16 cellular contexts compared by ENCODE assay signal in genomic region chr4:81627617-81628016, GRCh38.
"Had no signal": no experiment of that assay in that cellular context is flagged by ENCODE, and none has a peak within 500 bp of the region (broad histone marks: within the 10 kb centered on the region; RNA-seq: fewer than 3 reads in every experiment).

No MANE protein-coding gene starts in this region.

- H3K9me3 ChIP-seq: lower lobe of right lung, thyroid gland had no signal

- H3K27me3 Mint-ChIP-seq: activated naive CD4-positive, alpha-beta T cell treated with anti-CD3 and anti-CD28 coated beads, Interleukin-2, amount 50 U/mL, for 24 hours; T-helper 17 cell had no signal

- H3K36me3 ChIP-seq: lower lobe of right lung, thyroid gland had no signal

- H3K36me3 Mint-ChIP-seq: activated naive CD4-positive, alpha-beta T cell treated with anti-CD3 and anti-CD28 coated beads, Interleukin-2, amount 50 U/mL, for 24 hours had no signal

- H3K9me3 Mint-ChIP-seq: activated naive CD4-positive, alpha-beta T cell treated with anti-CD3 and anti-CD28 coated beads, Interleukin-2, amount 50 U/mL, for 24 hours had no signal

- FAIRE-seq: urothelium cell line had no signal

- H3K4me1 ChIP-seq: lower lobe of right lung had no signal

- DNase-seq: activated CD4-positive, alpha-beta T cell treated with anti-CD3 and anti-CD28 coated beads, Interleukin-2, amount 50 U/mL, for 4 hours; activated gamma-delta T cell; dermis blood vessel endothelial cell; effector memory CD4-positive, alpha-beta T cell; hypothalamus; lower lobe of right lung; occipital lobe; posterior cingulate gyrus; retina; stimulated activated CD4-positive, alpha-beta T cell treated with anti-CD3 and anti-CD28 coated beads, Interleukin-2, amount 100 ng/mL, for 24 hours; stimulated activated naive CD4-positive, alpha-beta T cell treated with Interleukin-2 at 50 U/mL for 16 hours; T-helper 17 cell; thyroid gland had no signal

- H3K27me3 ChIP-seq: thyroid gland had no signal

- H3K27ac Mint-ChIP-seq: activated naive CD4-positive, alpha-beta T cell treated with anti-CD3 and anti-CD28 coated beads, Interleukin-2, amount 50 U/mL, for 24 hours; T-helper 17 cell had no signal

- H3K4me3 ChIP-seq: lower lobe of right lung, thyroid gland had no signal

- H3K27ac ChIP-seq: lower lobe of right lung, thyroid gland, VCaP had no signal

- H3K4me3 Mint-ChIP-seq: activated naive CD4-positive, alpha-beta T cell treated with anti-CD3 and anti-CD28 coated beads, Interleukin-2, amount 50 U/mL, for 24 hours; T-helper 17 cell had no signal

- ATAC-seq: lower lobe of right lung, T-helper 17 cell had no signal
